1 cellular context compared by ENCODE assay signal in the genomic region with DNA sequence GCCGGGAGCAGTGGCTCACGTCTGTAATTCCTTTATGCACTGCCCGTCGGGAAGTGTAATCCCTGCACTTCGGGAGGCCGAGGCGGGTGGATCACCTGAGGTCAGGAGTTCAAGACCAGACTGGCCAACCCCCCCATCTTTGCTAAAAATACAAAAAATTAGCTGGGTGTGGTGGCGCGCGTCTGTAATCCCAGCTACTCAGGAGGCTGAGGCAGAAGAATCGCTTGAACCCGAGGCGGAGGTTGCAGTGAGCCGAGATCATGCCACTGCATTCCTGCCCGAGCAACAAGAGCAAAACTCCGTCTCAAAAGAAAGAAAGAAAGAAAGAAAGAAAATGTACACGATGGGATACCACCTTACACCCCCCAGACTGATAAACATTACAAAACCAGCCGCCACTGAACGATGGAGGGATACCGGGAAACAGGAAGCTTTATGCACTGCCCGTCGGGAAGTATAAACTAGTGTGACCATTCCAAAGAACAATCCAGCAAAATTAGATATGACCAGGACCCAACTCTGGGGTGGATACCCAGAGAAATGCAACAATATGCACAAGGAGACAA.
TF ChIP-seq lines count a peak whose summit lies in the region.

No MANE protein-coding gene starts in this region.

TF ChIP-seq in HepG2, 621 proteins besides CTCF, POLR2A, EP300 and RAD21 (continued from another document):
- TF ChIP-seq, protein P1, sequence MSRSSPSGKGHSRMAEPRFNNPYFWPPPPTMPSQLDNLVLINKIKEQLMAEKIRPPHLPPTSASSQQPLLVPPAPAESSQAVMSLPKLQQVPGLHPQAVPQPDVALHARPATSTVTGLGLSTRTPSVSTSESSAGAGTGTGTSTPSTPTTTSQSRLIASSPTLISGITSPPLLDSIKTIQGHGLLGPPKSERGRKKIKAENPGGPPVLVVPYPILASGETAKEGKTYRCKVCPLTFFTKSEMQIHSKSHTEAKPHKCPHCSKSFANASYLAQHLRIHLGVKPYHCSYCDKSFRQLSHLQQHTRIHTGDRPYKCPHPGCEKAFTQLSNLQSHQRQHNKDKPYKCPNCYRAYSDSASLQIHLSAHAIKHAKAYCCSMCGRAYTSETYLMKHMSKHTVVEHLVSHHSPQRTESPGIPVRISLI (CRISPR knock-in tag; IDR thresholded peaks at IDR 0.05; ENCODE audit: borderline replicate concordance) = no peak
- no peak for TF ChIP-seq PTBP1 (IDR thresholded peaks at IDR 0.05; ENCODE audit: low read depth, low read length, poor library complexity, severe bottlenecking)
